ENCODE assay signal across 24 cellular contexts in genomic region chr3:32983124-32983523, GRCh38. TPM values are rescaled to one million over a fixed set of nuclear protein-coding genes. Genes with fewer than 3 reads are reported as not detected.
DNase-seq lines count a peak whose midpoint lies in the region; ATAC-seq, FAIRE-seq and TF ChIP-seq lines count a peak whose summit lies in the region.
"Had no signal": no experiment of that assay in that cellular context is flagged by ENCODE, and none has a peak within 500 bp of the region (broad histone marks: within the 10 kb centered on the region; RNA-seq: fewer than 3 reads in every experiment).

No MANE protein-coding gene starts in this region.

- POLR2A ChIA-PET in SK-N-SH (lab: Yijun Ruan, JAX): no interaction called here

- no peaks in the 10 kb centered on the region for H3K9me2 ChIP-seq in SK-N-SH

- H3K9me3 ChIP-seq in SK-N-SH: no peaks in the 10 kb centered on the region; the same call in 1 of the 2 replicates
- H3K9me3 ChIP-seq: BE2C, BLaER1, Caco-2 had no signal

- no peaks in the 10 kb centered on the region for H3F3A ChIP-seq in SK-N-SH (replicated peaks; ENCODE audit: insufficient read depth)

- H3K27ac Mint-ChIP-seq in activated naive CD8-positive, alpha-beta T cell: peak overlapping the region; percentile 24
- H3K27ac Mint-ChIP-seq in activated naive CD8-positive, alpha-beta T cell treated with anti-CD3 and anti-CD28 coated beads, Interleukin-2, amount 50 U/mL, for 24 hours: no peak overlapping the region
- peak overlapping the region; percentile 7 for H3K27ac Mint-ChIP-seq in central memory CD8-positive, alpha-beta T cell (ENCODE audit: low read depth)
- H3K27ac Mint-ChIP-seq: CD14-positive monocyte; CD4-positive, alpha-beta T cell; CD8-positive, alpha-beta T cell had no signal

- H3K4me1 Mint-ChIP-seq in activated naive CD8-positive, alpha-beta T cell (ENCODE audit: low read depth): peaks cover 2% of the 10 kb centered on the region
- H3K4me1 Mint-ChIP-seq in activated naive CD8-positive, alpha-beta T cell treated with anti-CD3 and anti-CD28 coated beads, Interleukin-2, amount 50 U/mL, for 24 hours: no peaks in the 10 kb centered on the region
- peaks cover 17% of the 10 kb centered on the region for H3K4me1 Mint-ChIP-seq in central memory CD8-positive, alpha-beta T cell

- ATAC-seq in SK-N-SH treated with all-trans-retinoic acid at 6 μM for 48 hours: no peak
- ATAC-seq in activated naive CD8-positive, alpha-beta T cell treated with anti-CD3 and anti-CD28 coated beads, Interleukin-2, amount 50 U/mL, for 24 hours: no peak
- ATAC-seq in central memory CD8-positive, alpha-beta T cell (replicated peaks; ENCODE audit: extremely low read depth, poor library complexity, severe bottlenecking): no peak
- no peak for ATAC-seq in GM21360 (IDR thresholded peaks at IDR 0.05; ENCODE audit: unreplicated experiment)
- ATAC-seq: CD8-positive, alpha-beta T cell had no signal

- no peak overlapping the region for H3K4me3 Mint-ChIP-seq in activated naive CD8-positive, alpha-beta T cell
- H3K4me3 Mint-ChIP-seq in activated naive CD8-positive, alpha-beta T cell treated with anti-CD3 and anti-CD28 coated beads, Interleukin-2, amount 50 U/mL, for 24 hours: no peak overlapping the region
- H3K4me3 Mint-ChIP-seq in central memory CD8-positive, alpha-beta T cell: no peak overlapping the region
- H3K4me3 Mint-ChIP-seq: CD14-positive monocyte; CD4-positive, alpha-beta T cell; CD8-positive, alpha-beta T cell had no signal

- TF ChIP-seq EP300 in SK-N-SH (IDR thresholded peaks at IDR 0.05; ENCODE audit: borderline replicate concordance in 1 of 2, low read depth in 1 of 2, low read length in 1 of 2): no peak

- no peaks in the 10 kb centered on the region for H3K36me3 ChIP-seq in SK-N-SH (replicated peaks in 1 of 2; ENCODE audit: control insufficient read depth in 1 of 2, insufficient read depth in 2 of 2, low read length in 1 of 2)
- H3K36me3 ChIP-seq: BE2C, BLaER1 had no signal

- TF ChIP-seq CTCF in SK-N-SH (IDR thresholded peaks at IDR 0.05): no peak

- no peaks in the 10 kb centered on the region for H3K9me3 Mint-ChIP-seq in activated naive CD8-positive, alpha-beta T cell (ENCODE audit: low read depth)
- no peaks in the 10 kb centered on the region for H3K9me3 Mint-ChIP-seq in activated naive CD8-positive, alpha-beta T cell treated with anti-CD3 and anti-CD28 coated beads, Interleukin-2, amount 50 U/mL, for 24 hours
- no peaks in the 10 kb centered on the region for H3K9me3 Mint-ChIP-seq in central memory CD8-positive, alpha-beta T cell
- H3K9me3 Mint-ChIP-seq: CD14-positive monocyte; CD4-positive, alpha-beta T cell; CD8-positive, alpha-beta T cell had no signal

- no peak overlapping the region for H3K9ac ChIP-seq in SK-N-SH
- H3K9ac ChIP-seq: BLaER1 had no signal

- peaks cover 5% of the 10 kb centered on the region for H3K36me3 Mint-ChIP-seq in activated naive CD8-positive, alpha-beta T cell
- peaks cover 3% of the 10 kb centered on the region for H3K36me3 Mint-ChIP-seq in activated naive CD8-positive, alpha-beta T cell treated with anti-CD3 and anti-CD28 coated beads, Interleukin-2, amount 50 U/mL, for 24 hours (ENCODE audit: low read depth)
- no peaks in the 10 kb centered on the region for H3K36me3 Mint-ChIP-seq in central memory CD8-positive, alpha-beta T cell (ENCODE audit: insufficient read depth)
- H3K36me3 Mint-ChIP-seq: CD14-positive monocyte; CD8-positive, alpha-beta T cell had no signal

- no peak overlapping the region for H2AFZ ChIP-seq in SK-N-SH (ENCODE audit: low read depth)

- peaks cover 2% of the 10 kb centered on the region for H3K27me3 Mint-ChIP-seq in activated naive CD8-positive, alpha-beta T cell
- no peaks in the 10 kb centered on the region for H3K27me3 Mint-ChIP-seq in activated naive CD8-positive, alpha-beta T cell treated with anti-CD3 and anti-CD28 coated beads, Interleukin-2, amount 50 U/mL, for 24 hours
- H3K27me3 Mint-ChIP-seq in central memory CD8-positive, alpha-beta T cell: no peaks in the 10 kb centered on the region
- H3K27me3 Mint-ChIP-seq: CD4-positive, alpha-beta T cell had no signal

- H3K27ac ChIP-seq in SK-N-SH (ENCODE audit: low read depth in 2 of 2, low read length in 1 of 2): no peak overlapping the region
- H3K27ac ChIP-seq: 22Rv1, BLaER1 had no signal

- no peak overlapping the region for H3K4me2 ChIP-seq in SK-N-SH
- H3K4me2 ChIP-seq: BLaER1 had no signal

- no peaks in the 10 kb centered on the region for H3K79me2 ChIP-seq in SK-N-SH (ENCODE audit: insufficient read depth)

- peak; percentile 14 for FAIRE-seq in GM12892 (lab: Jason Lieb, UNC)
- FAIRE-seq: D721Med, GM12891, GM18507 had no signal

- H3K4me1 ChIP-seq in SK-N-SH (ENCODE audit: control insufficient read depth in 1 of 2, insufficient read depth in 2 of 2, low read depth in 1 of 2, low read length in 1 of 2): no peaks in the 10 kb centered on the region
- H3K4me1 ChIP-seq: BE2C, BLaER1, Caco-2 had no signal

- no peak for TF ChIP-seq POLR2A in GM12892 (IDR thresholded peaks at IDR 0.05; ENCODE audit: low read depth, low read length)

- no peaks in the 10 kb centered on the region for H4K20me1 ChIP-seq in SK-N-SH (ENCODE audit: insufficient read depth)
- H4K20me1 ChIP-seq: BLaER1 had no signal

- no peaks in the 10 kb centered on the region for H3K27me3 ChIP-seq in SK-N-SH (ENCODE audit: insufficient read depth)
- H3K27me3 ChIP-seq: BE2C, BLaER1 had no signal

- CTCF ChIA-PET in SK-N-SH (lab: Yijun Ruan, JAX): no interaction called here

- H3K4me3 ChIP-seq in SK-N-SH (ENCODE audit: low read depth in 2 of 2, low read length in 1 of 2): no peak overlapping the region
- H3K4me3 ChIP-seq: BLaER1 had no signal

- no peak for TF ChIP-seq RAD21 in SK-N-SH (IDR thresholded peaks at IDR 0.05; ENCODE audit: low read length)

- DNase-seq in SK-N-SH (no peak), GM12892 (ENCODE audit: insufficient read length) (no peak), NCI-H187 (lab: John Stamatoyannopoulos, UW) (no peak)
- DNase-seq in activated naive CD8-positive, alpha-beta T cell treated with anti-CD3 and anti-CD28 coated beads, Interleukin-2, amount 50 U/mL, for 24 hours: no peak
- no peak for DNase-seq in central memory CD8-positive, alpha-beta T cell (ENCODE audit: low spot score in 2 of 2)
- DNase-seq: ACHN; BE2C; C1 segment of cervical spinal cord; Caco-2; Calu3; CD4-positive, alpha-beta T cell; CD8-positive, alpha-beta T cell; DMS79 treated with DMSO at 0.1 percent for 48 hours; GF-D8 had no signal

TF ChIP-seq in SK-N-SH treated with all-trans-retinoic acid at 6 μM for 48 hours, 23 proteins besides CTCF, POLR2A, EP300 and RAD21:
- peak; percentile 95 for TF ChIP-seq ZFP30 (CRISPR knock-in tag; IDR thresholded peaks at IDR 0.05)
- TF ChIP-seq PPARA (CRISPR knock-in tag; IDR thresholded peaks at IDR 0.05; ENCODE audit: borderline replicate concordance): no peak

TF ChIP-seq in SK-N-SH, 30 proteins besides CTCF, POLR2A, EP300 and RAD21 (continues in another document):
- no peak for TF ChIP-seq TAF1 (IDR thresholded peaks at IDR 0.05; ENCODE audit: borderline replicate concordance, low read depth, low read length)
- no peak for TF ChIP-seq PBX3 (IDR thresholded peaks at IDR 0.05)
- no peak for TF ChIP-seq MXI1 (IDR thresholded peaks at IDR 0.05; ENCODE audit: low read depth, low read length)
- no peak for TF ChIP-seq EZH2phosphoT487 (IDR thresholded peaks at IDR 0.05; ENCODE audit: borderline replicate concordance, low read depth)
- TF ChIP-seq ELF1 (IDR thresholded peaks at IDR 0.05): no peak
- TF ChIP-seq REST (IDR thresholded peaks at IDR 0.05; ENCODE audit: low read depth, low read length): no peak

RNA-seq across cellular contexts. Expression of gene CCR4, which starts 31.7 kb away (rescaled TPM):
- not detected in 2 replicates for polyA plus RNA-seq in SK-N-SH (2012; rRNA removed)
- not detected in 2 replicates for polyA plus RNA-seq in SK-N-SH (2012; cell fraction: cytosol; rRNA removed)
- polyA plus RNA-seq in SK-N-SH (2012; cell fraction: nucleus; rRNA removed): not detected in 2 replicates
- 1.2 TPM for polyA plus RNA-seq in GM12892 (2012; ENCODE audit: missing spikeins)
- polyA plus RNA-seq: AG04450 had no signal
